ENCODE assay signal across 9 cellular contexts in genomic region chr6:147507162-147508072, GRCh38. TPM values are rescaled to one million over a fixed set of nuclear protein-coding genes. Genes with fewer than 3 reads are reported as not detected.
A peak's percentile ranks its signal among the peaks of the same experiment; 100 is the strongest.
DNase-seq lines count a peak whose midpoint lies in the region; ATAC-seq and TF ChIP-seq lines count a peak whose summit lies in the region.
"Had no signal": no experiment of that assay in that cellular context is flagged by ENCODE, and none has a peak within 500 bp of the region (broad histone marks: within the 10 kb centered on the region; RNA-seq: fewer than 3 reads in every experiment).

No MANE protein-coding gene starts in this region.

- POLR2A ChIA-PET in Panc1 (lab: Charles Lee): no interaction called here

- H3K4me1 ChIP-seq in ACC112 (ENCODE audit: control insufficient read depth, insufficient read depth, low read length, unreplicated experiment): peaks cover 6% of the 10 kb centered on the region
- H3K4me1 ChIP-seq in Panc1 (ENCODE audit: control insufficient read depth, insufficient read depth, low read length): peaks cover 7% of the 10 kb centered on the region
- H3K4me1 ChIP-seq in mesodermal cell (ENCODE audit: control insufficient read depth, insufficient read depth, low read length, poor library complexity, severe bottlenecking): peaks cover 9% of the 10 kb centered on the region

- no peaks in the 10 kb centered on the region for H3K79me2 ChIP-seq in ACC112 (ENCODE audit: control insufficient read depth, insufficient read depth, low read length, unreplicated experiment)

- H3K27ac ChIP-seq in ACC112 (ENCODE audit: low read depth, low read length) (no peak overlapping the region), Panc1 (ENCODE audit: low read length) (no peak overlapping the region), mesodermal cell (ENCODE audit: low read depth, low read length, severe bottlenecking) (no peak overlapping the region)
- H3K27ac ChIP-seq: epithelial cell of prostate had no signal

- intact Hi-C loops in Panc1 (cut with micrococcal nuclease; ENCODE audit: unreplicated experiment): loop anchor here (2.0 to 10.0 kb wide), 4 partner anchors 115 to 957 kb away; no protein-coding TSS in a partner anchor

- no peak for DNase-seq in Panc1 (ENCODE audit: low read depth, low spot score)
- DNase-seq in ecto neural progenitor cell (ENCODE audit: low spot score): peak; percentile 63

- H3K9me3 ChIP-seq in Panc1 (ENCODE audit: control insufficient read depth, insufficient read depth, low read depth, low read length) (no peaks in the 10 kb centered on the region), mesodermal cell (ENCODE audit: control insufficient read depth, low read length) (no peaks in the 10 kb centered on the region)

- H2AFZ ChIP-seq in ACC112 (ENCODE audit: low read length, unreplicated experiment): peak overlapping the region; percentile 86

- no peak for TF ChIP-seq CTCF in Panc1 (IDR thresholded peaks at IDR 0.05)

- no peaks in the 10 kb centered on the region for H3K36me3 ChIP-seq in ACC112 (ENCODE audit: insufficient read depth, low read length)
- peaks cover 4% of the 10 kb centered on the region; the same call in 1 of the 2 replicates for H3K36me3 ChIP-seq in Panc1 (ENCODE audit: control insufficient read depth, insufficient read depth, low read length)
- H3K36me3 ChIP-seq in mesodermal cell (ENCODE audit: control insufficient read depth, insufficient read depth, low read length): no peaks in the 10 kb centered on the region

- ATAC-seq in GM19395 (IDR thresholded peaks at IDR 0.05; ENCODE audit: unreplicated experiment) (peak; percentile 4), Panc1 (peak; percentile 63), GM21576 (IDR thresholded peaks at IDR 0.05; ENCODE audit: unreplicated experiment) (no peak), GM21526 (IDR thresholded peaks at IDR 0.05; ENCODE audit: low FRiP score, unreplicated experiment) (no peak), GM19328 (IDR thresholded peaks at IDR 0.05; ENCODE audit: unreplicated experiment) (no peak)

- no TSS peak for BruUV-seq in Panc1 (replicated peaks; lab: Mats Ljungman, UMichigan)

- 1 to 2% methylated on average over 39 to 46 of the region's 57 CpGs for WGBS in mesodermal cell (ENCODE audit: insufficient coverage in 2 of 2), 2 experiments

- peak overlapping the region; percentile 88 for H3K4me3 ChIP-seq in ACC112 (ENCODE audit: low read depth, low read length)
- peak overlapping the region; percentile 49 to 72 for H3K4me3 ChIP-seq in Panc1 (ENCODE audit: low read depth in 2 of 2, low read length in 2 of 2)
- H3K4me3 ChIP-seq in mesodermal cell (ENCODE audit: extremely low read depth, insufficient read depth, low read length, poor library complexity, severe bottlenecking): peak overlapping the region; percentile 66

- CTCF ChIA-PET in Panc1 (lab: Charles Lee): interaction anchor here (0.5 to 0.8 kb wide), 3 partner anchors 80 to 990 kb away, joined by 3 read pairs; no protein-coding TSS in a partner anchor

- in situ Hi-C loops in Panc1 (cut with HindIII; ENCODE audit: low pct_unique_long_range_greater_than_20kb, low sequenced_read_pairs): no loop called here

- peaks cover 48% of the 10 kb centered on the region for H3K27me3 ChIP-seq in ACC112 (ENCODE audit: insufficient read depth, low read length)
- peaks cover 14% of the 10 kb centered on the region for H3K27me3 ChIP-seq in Panc1 (ENCODE audit: control insufficient read depth, insufficient read depth, low read length)

RNA-seq across cellular contexts. Expression of gene SAMD5, which starts 1.1 kb away (rescaled TPM):
- total RNA-seq in Panc1 (2021; ENCODE audit: unreplicated experiment): 0.23 TPM
- not detected for polyA plus RNA-seq in Panc1 (2012; ENCODE audit: insufficient read length)
- 3.1 TPM for polyA plus RNA-seq in mesodermal cell (2013, experiment 1 of 2)
- 5.0 TPM for polyA plus RNA-seq in mesodermal cell (2013, experiment 2 of 2)

Comparison
In these comparisons a context has a peak if more than half of its experiments do, and no peak if none do; other contexts are left out.
1. ATAC-seq: peak in GM19395 (single experiment) and Panc1 (single experiment); none in GM21576 (single experiment), GM21526 (single experiment) and GM19328 (single experiment).
2. Peak in every context shown above with its lines, with median percentiles within 50 percentile points of each other: H3K4me3 ChIP-seq.